Comparison of ENCODE assay signal across 20 cellular contexts in the genomic region with DNA sequence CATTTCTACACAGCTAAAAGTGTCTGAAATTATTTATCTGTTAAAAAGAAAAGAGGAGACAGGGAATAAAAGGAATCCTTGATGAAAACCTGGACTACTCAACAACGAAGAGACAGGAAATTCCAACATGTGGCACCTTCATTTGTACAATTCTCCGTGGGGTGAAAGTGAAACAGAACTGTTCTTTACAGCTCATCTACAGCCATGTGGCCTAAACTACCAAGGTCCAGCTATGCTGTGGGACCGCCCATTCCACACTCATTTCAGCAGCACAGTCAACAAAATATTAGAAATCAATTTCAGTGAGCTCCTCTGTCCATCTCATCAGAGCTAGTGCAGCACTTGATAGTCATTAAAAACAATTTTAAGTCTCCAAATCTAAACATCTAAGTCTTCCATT. TPM values are rescaled to one million over a fixed set of nuclear protein-coding genes. Genes with fewer than 3 reads are reported as not detected.
DNase-seq lines count a peak whose midpoint lies in the region; ATAC-seq and TF ChIP-seq lines count a peak whose summit lies in the region.
"Had no signal": no experiment of that assay in that cellular context is flagged by ENCODE, and none has a peak within 500 bp of the region (broad histone marks: within the 10 kb centered on the region; RNA-seq: fewer than 3 reads in every experiment).

No MANE protein-coding gene starts in this region.

- no peaks in the 10 kb centered on the region for H3K27me3 ChIP-seq in transverse colon
- H3K27me3 ChIP-seq: stomach, tibial artery had no signal

- no peak overlapping the region for H3K4me3 ChIP-seq in transverse colon
- H3K4me3 ChIP-seq: stomach, tibial artery had no signal

- peaks cover 0 to 35% (median 14%) of the 10 kb centered on the region in 4 donors for H3K4me1 ChIP-seq in transverse colon

- ATAC-seq in activated naive CD8-positive, alpha-beta T cell treated with anti-CD3 and anti-CD28 coated beads, Interleukin-2, amount 50 U/mL, for 24 hours, result no peak
- ATAC-seq in GM21515 (IDR thresholded peaks at IDR 0.05; ENCODE audit: unreplicated experiment), result no peak

- in situ Hi-C loops in transverse colon (cut with MboI; ENCODE audit: low pct_ligation_motif_present in 1 of 4, low pct_unique_long_range_greater_than_20kb in 1 of 4, low sequenced_read_pairs in 3 of 4), result no loop called here

- no peak for TF ChIP-seq CTCF in transverse colon (IDR thresholded peaks at IDR 0.05)

- peak overlapping the region in 3 of 4 donors; percentile 20 to 53 (median 46) for H3K27ac ChIP-seq in transverse colon
- H3K27ac ChIP-seq: stomach, tibial artery had no signal

- no peak for DNase-seq in activated T-cell treated with anti-CD3 and anti-CD28 coated beads, Interleukin-2, amount 50 U/mL, for 24 hours
- no peak for DNase-seq in activated T-cell treated with anti-CD3 and anti-CD28 coated beads, Interleukin-2, amount 50 U/mL, for 48 hours
- no peak for DNase-seq in activated naive CD8-positive, alpha-beta T cell treated with anti-CD3 and anti-CD28 coated beads, Interleukin-2, amount 50 U/mL, for 24 hours
- DNase-seq in iris pigment epithelial cell (ENCODE audit: low read depth) (peak; percentile 9), transverse colon (no peak), SHP77 treated with DMSO at 0.1 percent for 48 hours (lab: John Stamatoyannopoulos, UW) (no peak), SKM-1 treated with dmso at 0.1 percent for 144 hours (lab: John Stamatoyannopoulos, UW; ENCODE audit: unreplicated experiment) (no peak)
- DNase-seq: activated effector memory CD4-positive, alpha-beta T cell treated with anti-CD3 and anti-CD28 coated beads, Interleukin-2, amount 50 U/mL, for 16 hours; AML-193; CD8-positive, alpha-beta memory T cell; cortex of kidney; Karpas-422; kidney; NCI-H1694; NCI-H748 treated with DMSO at 0.1 percent for 48 hours; stomach; tibial artery had no signal

- no peaks in the 10 kb centered on the region for H3K9me3 ChIP-seq in transverse colon
- H3K9me3 ChIP-seq: stomach, tibial artery had no signal

- no peak for TF ChIP-seq EP300 in transverse colon (IDR thresholded peaks at IDR 0.05; ENCODE audit: low read depth)

- no peak for TF ChIP-seq POLR2A in transverse colon (IDR thresholded peaks at IDR 0.05)

- peaks cover 24% of the 10 kb centered on the region for H3K4me1 Mint-ChIP-seq in activated T-cell treated with anti-CD3 and anti-CD28 coated beads, Interleukin-2, amount 50 U/mL, for 24 hours (ENCODE audit: low read depth)
- H3K4me1 Mint-ChIP-seq in activated naive CD8-positive, alpha-beta T cell treated with anti-CD3 and anti-CD28 coated beads, Interleukin-2, amount 50 U/mL, for 24 hours, result peaks cover 17% of the 10 kb centered on the region
- H3K4me1 Mint-ChIP-seq: CD8-positive, alpha-beta memory T cell had no signal

- H3K36me3 ChIP-seq in transverse colon, result peaks cover 0 to 87% (median 42%) of the 10 kb centered on the region in 4 donors

- peak overlapping the region; percentile 62 for H3K27ac Mint-ChIP-seq in activated T-cell treated with anti-CD3 and anti-CD28 coated beads, Interleukin-2, amount 50 U/mL, for 24 hours
- peak overlapping the region; percentile 8 for H3K27ac Mint-ChIP-seq in activated naive CD8-positive, alpha-beta T cell treated with anti-CD3 and anti-CD28 coated beads, Interleukin-2, amount 50 U/mL, for 24 hours
- H3K27ac Mint-ChIP-seq: progenitor cell of endocrine pancreas; T-helper 1 cell treated with Interleukin-12 subunit alpha and Interleukin-12 subunit beta and Interleukin-4 antibody, amounts not matched to agents 30 μg/mL and 1 μg/mL, for 36 hours had no signal

- H3K27me3 Mint-ChIP-seq in activated T-cell treated with anti-CD3 and anti-CD28 coated beads, Interleukin-2, amount 50 U/mL, for 24 hours, result no peaks in the 10 kb centered on the region
- no peaks in the 10 kb centered on the region for H3K27me3 Mint-ChIP-seq in activated naive CD8-positive, alpha-beta T cell treated with anti-CD3 and anti-CD28 coated beads, Interleukin-2, amount 50 U/mL, for 24 hours
- H3K27me3 Mint-ChIP-seq: CD8-positive, alpha-beta memory T cell; progenitor cell of endocrine pancreas had no signal

- no peaks in the 10 kb centered on the region for H3K9me3 Mint-ChIP-seq in activated T-cell treated with anti-CD3 and anti-CD28 coated beads, Interleukin-2, amount 50 U/mL, for 24 hours
- no peaks in the 10 kb centered on the region for H3K9me3 Mint-ChIP-seq in activated naive CD8-positive, alpha-beta T cell treated with anti-CD3 and anti-CD28 coated beads, Interleukin-2, amount 50 U/mL, for 24 hours
- H3K9me3 Mint-ChIP-seq: CD8-positive, alpha-beta memory T cell; T-helper 1 cell treated with Interleukin-12 subunit alpha and Interleukin-12 subunit beta and Interleukin-4 antibody, amounts not matched to agents 30 μg/mL and 1 μg/mL, for 36 hours had no signal

- 13 to 43% methylated on average over 2 to 3 of the region's 3 CpGs for WGBS in transverse colon (ENCODE audit: low coverage in 1 of 2), 2 donors

- H3K36me3 Mint-ChIP-seq in activated T-cell treated with anti-CD3 and anti-CD28 coated beads, Interleukin-2, amount 50 U/mL, for 24 hours (ENCODE audit: low read depth), result peaks cover 100% of the 10 kb centered on the region
- peaks cover 85% of the 10 kb centered on the region for H3K36me3 Mint-ChIP-seq in activated naive CD8-positive, alpha-beta T cell treated with anti-CD3 and anti-CD28 coated beads, Interleukin-2, amount 50 U/mL, for 24 hours (ENCODE audit: low read depth)

- intact Hi-C loops in transverse colon (cut with DNase I; ENCODE audit: low total_unique reads), result no loop called here

- H3K4me3 Mint-ChIP-seq in activated T-cell treated with anti-CD3 and anti-CD28 coated beads, Interleukin-2, amount 50 U/mL, for 24 hours, result no peak overlapping the region
- H3K4me3 Mint-ChIP-seq in activated naive CD8-positive, alpha-beta T cell treated with anti-CD3 and anti-CD28 coated beads, Interleukin-2, amount 50 U/mL, for 24 hours, result no peak overlapping the region
- H3K4me3 Mint-ChIP-seq: CD8-positive, alpha-beta memory T cell; T-helper 1 cell treated with Interleukin-12 subunit alpha and Interleukin-12 subunit beta and Interleukin-4 antibody, amounts not matched to agents 30 μg/mL and 1 μg/mL, for 36 hours had no signal

RNA-seq across cellular contexts. Expression of gene UBR4, which starts 44.0 kb away (rescaled TPM):
- 100 to 1,000 TPM; 140 to 418 (median 223) TPM for total RNA-seq in transverse colon
